In the genomic region with DNA sequence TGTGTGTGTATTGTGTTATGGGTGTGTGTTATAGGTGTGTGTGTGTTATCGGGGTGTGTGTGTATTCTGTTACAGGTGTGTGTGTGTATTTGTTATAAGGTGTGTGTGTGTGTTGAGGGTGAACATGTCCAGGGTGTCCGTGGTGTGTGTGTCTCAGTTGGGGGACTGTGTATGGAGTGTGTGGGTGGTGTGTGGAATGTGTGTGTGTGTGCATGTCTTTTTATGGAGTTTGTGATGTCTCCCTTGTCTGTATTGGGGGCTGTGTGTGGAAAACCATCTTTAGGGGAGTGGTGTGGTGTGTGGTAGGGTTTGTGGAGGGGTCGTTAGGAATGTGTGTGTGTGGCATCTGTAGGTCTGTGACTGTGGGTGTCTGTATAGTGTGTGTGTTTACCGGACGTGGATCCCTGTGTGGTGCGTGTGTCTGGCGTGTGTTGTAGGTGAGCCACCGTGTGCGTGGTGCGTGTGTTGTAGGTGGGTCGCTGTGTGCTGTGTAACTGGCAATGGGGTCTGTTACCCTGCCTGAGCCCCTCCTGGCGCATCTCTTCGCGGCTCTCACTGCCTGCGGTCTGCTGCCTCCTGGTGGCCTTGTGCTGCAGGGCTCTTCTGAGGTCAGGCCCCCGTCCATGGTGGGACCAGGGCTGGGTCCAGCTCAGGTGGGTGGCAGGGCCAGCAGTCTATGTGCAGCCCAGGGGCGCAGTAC, we compare ENCODE assay signal across 8 cellular contexts.
DNase-seq lines count a peak whose midpoint lies in the region; ATAC-seq and TF ChIP-seq lines count a peak whose summit lies in the region.

No MANE protein-coding gene starts in this region.

- H3K36me3 Mint-ChIP-seq in nephron progenitor cell (ENCODE audit: low read depth): no peaks in the 10 kb centered on the region

- H3K4me1 Mint-ChIP-seq in nephron progenitor cell: peaks cover 37% of the 10 kb centered on the region

- no peaks in the 10 kb centered on the region for H3K36me3 ChIP-seq in PC-9 (ENCODE audit: low read depth)

- H3K9me3 Mint-ChIP-seq in nephron progenitor cell: no peaks in the 10 kb centered on the region

- CTCF ChIA-PET in PC-9 (lab: Charles Lee): no interaction called here

- BruUV-seq in PC-9 (replicated peaks; lab: Mats Ljungman, UMichigan): no TSS peak

- no peaks in the 10 kb centered on the region for H3K4me1 ChIP-seq in PC-9 (replicated peaks; ENCODE audit: insufficient read depth)

- peaks cover 5% of the 10 kb centered on the region for H3K27me3 Mint-ChIP-seq in nephron progenitor cell (ENCODE audit: low read depth, poor library complexity)

- POLR2A ChIA-PET in PC-9 (lab: Charles Lee; ENCODE audit: unreplicated experiment): no interaction called here

- no peak for DNase-seq in GM12864 (ENCODE audit: low read depth)
- DNase-seq in PC-9: no peak
- no peak for DNase-seq in coronary artery (ENCODE audit: low spot score)
- DNase-seq in nephron progenitor cell: peak; percentile 52
- DNase-seq in NAMALWA (ENCODE audit: low spot score): no peak
- no peak for DNase-seq in NCI-H526 treated with DMSO at 0.1 percent for 48 hours (lab: John Stamatoyannopoulos, UW)

- H3K4me3 Mint-ChIP-seq in nephron progenitor cell: no peak overlapping the region

- no peaks in the 10 kb centered on the region for H3K9me2 ChIP-seq in PC-9 (ENCODE audit: insufficient read depth)

- H3K27ac ChIP-seq in PC-9 (no peak overlapping the region), coronary artery (no peak overlapping the region)

- no peak overlapping the region for H2AFZ ChIP-seq in PC-9

- peak; percentile 86 for TF ChIP-seq CTCF in GM12864 (IDR thresholded peaks at IDR 0.05; ENCODE audit: low read depth, low read length, missing control alignments)
- peak; percentile 69 for TF ChIP-seq CTCF in PC-9 (conservative IDR thresholded peaks at IDR 0.05)
- TF ChIP-seq CTCF in coronary artery (IDR thresholded peaks at IDR 0.05): peak; percentile 51
- peak; percentile 50 for TF ChIP-seq CTCF in nephron progenitor cell (IDR thresholded peaks at IDR 0.05)

- ATAC-seq in HG03095 (IDR thresholded peaks at IDR 0.05; ENCODE audit: unreplicated experiment): no peak
- no peak for ATAC-seq in HG03045 (IDR thresholded peaks at IDR 0.05; ENCODE audit: unreplicated experiment)

- H3K27ac Mint-ChIP-seq in nephron progenitor cell: peak overlapping the region; percentile 16

- no peak overlapping the region for H3K4me2 ChIP-seq in PC-9

- H4K20me1 ChIP-seq in PC-9 (ENCODE audit: insufficient read depth): no peaks in the 10 kb centered on the region

- no peaks in the 10 kb centered on the region for H3K79me2 ChIP-seq in PC-9 (ENCODE audit: low read depth)

- H3F3A ChIP-seq in PC-9 (ENCODE audit: insufficient read depth, low read depth): no peaks in the 10 kb centered on the region

- H3K4me3 ChIP-seq in GM12864 (ENCODE audit: low read depth, low read length) (no peak overlapping the region), PC-9 (no peak overlapping the region), coronary artery (no peak overlapping the region)

- intact Hi-C loops in PC-9 (cut with micrococcal nuclease; ENCODE audit: unreplicated experiment): no loop called here

- no peaks in the 10 kb centered on the region for H3K9me3 ChIP-seq in PC-9 (ENCODE audit: insufficient read depth, low read depth)

- H3K27me3 ChIP-seq in PC-9 (ENCODE audit: insufficient read depth, low read depth): no peaks in the 10 kb centered on the region
